In genomic region chr4:19791422-19792113, GRCh38 we compare ENCODE assay signal across 19 cellular contexts.
DNase-seq lines count a peak whose midpoint lies in the region; ATAC-seq and TF ChIP-seq lines count a peak whose summit lies in the region.
"Had no signal": no experiment of that assay in that cellular context is flagged by ENCODE, and none has a peak within 500 bp of the region (broad histone marks: within the 10 kb centered on the region; RNA-seq: fewer than 3 reads in every experiment).

No MANE protein-coding gene starts in this region.

- no peaks in the 10 kb centered on the region for H3K36me3 ChIP-seq in cardiac muscle cell
- H3K36me3 ChIP-seq in left ventricle myocardium inferior: no peaks in the 10 kb centered on the region
- H3K36me3 ChIP-seq in RWPE2 (ENCODE audit: low read depth): no peaks in the 10 kb centered on the region
- H3K36me3 ChIP-seq: neural progenitor cell, sigmoid colon, thyroid gland had no signal

- peak; percentile 29 for TF ChIP-seq CTCF in cardiac muscle cell (IDR thresholded peaks at IDR 0.05; ENCODE audit: low read depth, low read length)
- TF ChIP-seq CTCF in left ventricle myocardium inferior (IDR thresholded peaks at IDR 0.05; ENCODE audit: borderline replicate concordance): no peak
- TF ChIP-seq CTCF in RWPE2 (IDR thresholded peaks at IDR 0.05; ENCODE audit: poor library complexity, severe bottlenecking): peak; percentile 19
- TF ChIP-seq CTCF in epithelial cell of proximal tubule (conservative IDR thresholded peaks at IDR 0.05; ENCODE audit: low read depth, low read length): peak; percentile 42

- H3K27me3 ChIP-seq in cardiac muscle cell (no peaks in the 10 kb centered on the region), left ventricle myocardium inferior (ENCODE audit: low read depth) (no peaks in the 10 kb centered on the region), RWPE2 (ENCODE audit: insufficient read depth, poor library complexity, severe bottlenecking) (no peaks in the 10 kb centered on the region)
- H3K27me3 ChIP-seq: neural progenitor cell, sigmoid colon, thyroid gland had no signal

- no peak overlapping the region for H3K27ac ChIP-seq in cardiac muscle cell
- no peak overlapping the region for H3K27ac ChIP-seq in left ventricle myocardium inferior (replicated peaks)
- no peak overlapping the region for H3K27ac ChIP-seq in RWPE2 (ENCODE audit: poor library complexity, severe bottlenecking)
- H3K27ac ChIP-seq: neural progenitor cell, sigmoid colon, SK-N-MC, thyroid gland had no signal

- no peaks in the 10 kb centered on the region for H3K4me1 ChIP-seq in cardiac muscle cell (ENCODE audit: low read depth)
- no peaks in the 10 kb centered on the region for H3K4me1 ChIP-seq in left ventricle myocardium inferior
- H3K4me1 ChIP-seq in RWPE2 (ENCODE audit: insufficient read depth, poor library complexity, severe bottlenecking): peaks cover 5% of the 10 kb centered on the region
- H3K4me1 ChIP-seq: neural progenitor cell, sigmoid colon, thyroid gland had no signal

- H3K4me3 ChIP-seq in cardiac muscle cell (no peak overlapping the region), left ventricle myocardium inferior (no peak overlapping the region), RWPE2 (ENCODE audit: severe bottlenecking) (no peak overlapping the region), epithelial cell of proximal tubule (ENCODE audit: low read depth, low read length) (no peak overlapping the region)
- H3K4me3 ChIP-seq: neural progenitor cell, sigmoid colon, SK-N-MC, thyroid gland had no signal

- ATAC-seq in RWPE2 (ENCODE audit: low read depth) (0 out of 3 replicates have a peak, but pooled peaks have one; percentile 31), HG03520 (IDR thresholded peaks at IDR 0.05; ENCODE audit: unreplicated experiment) (no peak), GM19324 (IDR thresholded peaks at IDR 0.05; ENCODE audit: low FRiP score, unreplicated experiment) (no peak)
- ATAC-seq: activated CD8-positive, alpha-beta T cell treated with anti-CD3 and anti-CD28 coated beads for 36 hours had no signal

- H3K9me3 ChIP-seq in cardiac muscle cell (ENCODE audit: low read depth) (no peaks in the 10 kb centered on the region), left ventricle myocardium inferior (replicated peaks) (no peaks in the 10 kb centered on the region), RWPE2 (ENCODE audit: severe bottlenecking) (no peaks in the 10 kb centered on the region)
- H3K9me3 ChIP-seq: sigmoid colon, thyroid gland had no signal

- peak in 1 of 2 donors; percentile 59 for DNase-seq in cardiac muscle cell (ENCODE audit: low read depth in 1 of 2, low spot score in 1 of 2)
- DNase-seq in left ventricle myocardium inferior: no peak
- DNase-seq in RWPE2 (ENCODE audit: low spot score): no peak
- DNase-seq in epithelial cell of proximal tubule (ENCODE audit: low read depth): no peak
- DNase-seq in epidermal melanocyte (ENCODE audit: insufficient read length, low spot score): no peak
- DNase-seq in activated CD4-positive, alpha-beta T cell treated with anti-CD3 and anti-CD28 coated beads for 1 hour: no peak
- DNase-seq: activated CD8-positive, alpha-beta T cell treated with anti-CD3 and anti-CD28 coated beads for 36 hours; Calu3; cortex of kidney; foreskin melanocyte; mesendoderm; NCI-H2227 treated with DMSO at 0.1 percent for 48 hours; sigmoid colon; stimulated activated CD4-positive, alpha-beta T cell treated with anti-CD3 and anti-CD28 coated beads, Interleukin-4, amount 100 ng/mL, for 24 hours; thyroid gland had no signal

- intact Hi-C loops in left ventricle myocardium inferior (cut with micrococcal nuclease): no loop called here
